8 cellular contexts compared by ENCODE assay signal in genomic region chr19:12779162-12779993, GRCh38. TPM values are rescaled to one million over a fixed set of nuclear protein-coding genes. Genes with fewer than 3 reads are reported as not detected.
A peak's percentile ranks its signal among the peaks of the same experiment; 100 is the strongest.
DNase-seq lines count a peak whose midpoint lies in the region; ATAC-seq and TF ChIP-seq lines count a peak whose summit lies in the region.

No MANE protein-coding gene starts in this region.

- intact Hi-C loops in body of pancreas (cut with DNase I) = no loop called here

- peaks cover 55% of the 10 kb centered on the region for H3K4me1 ChIP-seq in body of pancreas
- H3K4me1 ChIP-seq in subcutaneous abdominal adipose tissue (ENCODE audit: control insufficient read depth in 5 of 5, insufficient read depth in 5 of 5, low read length in 5 of 5) = peaks cover 12 to 70% (median 50%) of the 10 kb centered on the region in 5 donors

- peak overlapping the region in 4 of 5 donors; percentile 81 to 91 (median 82) for H3K9ac ChIP-seq in subcutaneous abdominal adipose tissue (ENCODE audit: low read length in 5 of 5)

- H3K27me3 ChIP-seq in body of pancreas = no peaks in the 10 kb centered on the region
- H3K27me3 ChIP-seq in layer of hippocampus (ENCODE audit: control insufficient read depth, insufficient read depth, low read length) = no peaks in the 10 kb centered on the region
- H3K27me3 ChIP-seq in subcutaneous abdominal adipose tissue (ENCODE audit: control insufficient read depth in 5 of 5, insufficient read depth in 4 of 5, low read length in 5 of 5) = peaks cover 0 to 3% (median 0%) of the 10 kb centered on the region in 5 donors

- no peaks in the 10 kb centered on the region for H3K36me3 ChIP-seq in body of pancreas (replicated peaks in 1 of 2; ENCODE audit: insufficient read depth in 1 of 2, low read depth in 2 of 2)
- no peaks in the 10 kb centered on the region for H3K36me3 ChIP-seq in subcutaneous abdominal adipose tissue (ENCODE audit: control insufficient read depth in 5 of 5, insufficient read depth in 5 of 5, low read length in 5 of 5)

- H3K4me3 ChIP-seq in body of pancreas (no peak overlapping the region), subcutaneous abdominal adipose tissue (ENCODE audit: low read depth in 1 of 5, low read length in 5 of 5) (peak overlapping the region in 3 of 5 donors; percentile 66 to 80 (median 67))

- TF ChIP-seq POLR2A in body of pancreas (IDR thresholded peaks at IDR 0.05) = no peak

- ATAC-seq in body of pancreas (no peak), HG03469 (IDR thresholded peaks at IDR 0.05; ENCODE audit: unreplicated experiment) (no peak)

- WGBS in body of pancreas, 2 donors = 70 to 74% methylated on average over 14 to 15 of the region's 15 CpGs

- H3K9me3 ChIP-seq in body of pancreas (no peaks in the 10 kb centered on the region), subcutaneous abdominal adipose tissue (ENCODE audit: control insufficient read depth in 5 of 5, low read length in 5 of 5) (no peaks in the 10 kb centered on the region)

- peak overlapping the region; percentile 87 to 100 (median 96) for H3K27ac ChIP-seq in body of pancreas
- H3K27ac ChIP-seq in layer of hippocampus (ENCODE audit: low read depth, low read length) = peak overlapping the region; percentile 91
- peak overlapping the region; percentile 98 for H3K27ac ChIP-seq in subcutaneous abdominal adipose tissue (ENCODE audit: low read depth, low read length)

- TF ChIP-seq CTCF in body of pancreas (IDR thresholded peaks at IDR 0.05) = no peak

- DNase-seq in NCI-H524 (lab: John Stamatoyannopoulos, UW) = peak; percentile 25 to 66
- no peak for DNase-seq in NCI-H524 treated with DMSO at 0.1 percent for 48 hours (lab: John Stamatoyannopoulos, UW)
- peak; percentile 49 for DNase-seq in NCI-H82 treated with DMSO at 0.1 percent for 48 hours (lab: John Stamatoyannopoulos, UW; ENCODE audit: unreplicated experiment)
- peak in 3 of 4 donors; percentile 26 to 57 (median 36) for DNase-seq in body of pancreas
- DNase-seq in SIG-M5 (lab: John Stamatoyannopoulos, UW) = no peak

RNA-seq across cellular contexts. Expression of gene HOOK2, which starts 4.0 kb away (rescaled TPM):
- total RNA-seq in body of pancreas = 100 to 1,000 TPM; 114 to 354 TPM

RNA-seq across cellular contexts. Expression of gene JUNB, which starts 11.9 kb away (rescaled TPM):
- 100 to 1,000 TPM; 219 to 485 TPM for total RNA-seq in body of pancreas

RNA-seq across cellular contexts. Expression of gene PRDX2, which starts 22.2 kb away (rescaled TPM):
- 100 to 1,000 TPM; 105 to 146 TPM for total RNA-seq in body of pancreas

RNA-seq across cellular contexts. Expression of gene THSD8, which starts 22.5 kb away (rescaled TPM):
- not detected for total RNA-seq in body of pancreas

RNA-seq across cellular contexts. Expression of gene RNASEH2A, which starts 27.0 kb away (rescaled TPM):
- total RNA-seq in body of pancreas = 1 to 10 TPM; 1.3 to 6.5 TPM

Comparison
In these comparisons a context has a peak if more than half of its experiments do, and no peak if none do; other contexts are left out.
1. DNase-seq: peak in NCI-H524 (2 of 2), NCI-H82 treated with DMSO at 0.1 percent for 48 hours (single experiment) and body of pancreas (3 of 4); none in NCI-H524 treated with DMSO at 0.1 percent for 48 hours (single experiment) and SIG-M5 (single experiment).
2. H3K4me3 ChIP-seq: peak in subcutaneous abdominal adipose tissue (3 of 5); none in body of pancreas (0 of 2).
3. Peak in every context shown above with its lines, with median percentiles within 50 percentile points of each other: H3K27ac ChIP-seq.